Comparison of ENCODE assay signal across 20 cellular contexts in the genomic region with DNA sequence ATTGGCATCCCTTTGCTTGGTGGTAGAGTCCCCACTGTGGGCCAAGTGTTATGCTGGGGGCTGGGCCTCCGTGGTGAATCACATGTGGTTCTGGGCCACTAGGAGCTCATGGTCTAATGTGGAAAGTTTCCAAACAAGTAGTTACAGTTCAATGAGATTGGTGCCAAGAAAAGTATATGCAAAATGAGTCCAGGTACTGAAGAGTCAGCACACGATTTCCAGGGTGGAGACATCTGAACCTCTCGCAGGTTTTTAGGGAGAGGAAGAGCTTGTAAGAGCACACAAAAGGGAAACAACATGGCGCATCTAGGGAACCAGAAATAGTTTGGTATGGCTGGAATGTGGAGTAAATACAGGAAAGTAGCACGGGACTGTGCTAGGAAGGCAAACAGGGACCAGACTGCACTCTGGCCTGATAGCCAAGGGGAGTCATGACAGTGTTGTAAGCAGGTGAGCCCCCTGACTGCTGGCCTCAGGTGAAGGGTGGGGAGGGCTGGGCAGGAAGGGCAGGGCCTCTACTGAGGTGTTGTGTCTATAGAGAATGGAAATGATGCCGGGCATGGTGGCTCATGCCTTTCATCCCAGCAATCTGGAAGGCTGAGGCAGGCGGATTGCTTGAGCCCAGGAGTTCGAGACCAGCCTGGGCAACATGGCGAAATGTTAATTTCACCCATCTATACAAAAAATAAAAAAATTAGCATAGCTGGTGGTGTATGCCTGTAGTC. TPM values are rescaled to one million over a fixed set of nuclear protein-coding genes. Genes with fewer than 3 reads are reported as not detected.
DNase-seq lines count a peak whose midpoint lies in the region; ATAC-seq and TF ChIP-seq lines count a peak whose summit lies in the region.
"Had no signal": no experiment of that assay in that cellular context is flagged by ENCODE, and none has a peak within 500 bp of the region (broad histone marks: within the 10 kb centered on the region; RNA-seq: fewer than 3 reads in every experiment).

No MANE protein-coding gene starts in this region.

- H3K4me1 Mint-ChIP-seq in T-helper 2 cell treated with Interferon-gamma antibody and Interleukin-4, amounts not matched to agents 5 μg/mL and 100 μg/mL, for 36 hours (ENCODE audit: low read depth), result no peaks in the 10 kb centered on the region

- no peaks in the 10 kb centered on the region for H3K9me3 Mint-ChIP-seq in T-helper 2 cell treated with Interferon-gamma antibody and Interleukin-4, amounts not matched to agents 5 μg/mL and 100 μg/mL, for 36 hours

- 89 to 91% methylated on average over 6 of the region's 9 CpGs for WGBS in mesodermal cell (ENCODE audit: insufficient coverage in 2 of 2), 2 experiments

- H3K27ac Mint-ChIP-seq in T-helper 2 cell treated with Interferon-gamma antibody and Interleukin-4, amounts not matched to agents 5 μg/mL and 100 μg/mL, for 36 hours, result no peak overlapping the region

- H3K27me3 ChIP-seq in right atrium auricular region (no peaks in the 10 kb centered on the region), tibial artery (no peaks in the 10 kb centered on the region)
- H3K27me3 ChIP-seq: BLaER1 treated with 17β-estradiol and CSF1 and Interleukin-3, amounts not matched to agents 10 nM and 100 nM; spleen; upper lobe of left lung had no signal

- DNase-seq in Right ventricle myocardium superior (no peak), right atrium auricular region (ENCODE audit: low spot score) (no peak), epithelial cell of proximal tubule (ENCODE audit: low read depth) (peak; percentile 48), cerebellar cortex (ENCODE audit: low spot score) (no peak), tibial artery (no peak)
- no peak for DNase-seq in T-helper 2 cell treated with Interferon-gamma antibody and Interleukin-4, amounts not matched to agents 5 μg/mL and 100 μg/mL, for 36 hours (ENCODE audit: low spot score)
- DNase-seq: activated CD4-positive, alpha-beta T cell treated with anti-CD3 and anti-CD28 coated beads for 4 hours; activated CD8-positive, alpha-beta memory T cell treated with anti-CD3 and anti-CD28 coated beads, Interleukin-2, amount 50 U/mL, for 48 hours; activated gamma-delta T cell treated with Interleukin-2 at 50 U/mL for 16 hours; DMS 273 treated with DMSO at 0.1 percent for 48 hours; spleen; upper lobe of left lung had no signal

- H3K36me3 Mint-ChIP-seq in T-helper 2 cell treated with Interferon-gamma antibody and Interleukin-4, amounts not matched to agents 5 μg/mL and 100 μg/mL, for 36 hours (ENCODE audit: low read depth), result peaks cover 24% of the 10 kb centered on the region

- intact Hi-C loops in Right ventricle myocardium superior (cut with DNase I), result loop anchor here (5.0 kb wide), 1 partner anchor 149 kb away; no protein-coding TSS in a partner anchor
- intact Hi-C loops in tibial artery (cut with DNase I; ENCODE audit: low total_unique reads), result loop anchor here (5.0 kb wide), 1 partner anchor 149 kb away; no protein-coding TSS in a partner anchor

- no peaks in the 10 kb centered on the region for H3K27me3 Mint-ChIP-seq in T-helper 2 cell treated with Interferon-gamma antibody and Interleukin-4, amounts not matched to agents 5 μg/mL and 100 μg/mL, for 36 hours (ENCODE audit: low read depth)
- H3K27me3 Mint-ChIP-seq: progenitor cell of endocrine pancreas had no signal

- H3K36me3 ChIP-seq in right atrium auricular region (peaks cover 36% of the 10 kb centered on the region), mesodermal cell (ENCODE audit: control insufficient read depth, insufficient read depth, low read length) (peaks cover 68% of the 10 kb centered on the region), tibial artery (peaks cover 40 to 74% (median 52%) of the 10 kb centered on the region in 3 donors)

- H3K4me3 ChIP-seq in right atrium auricular region (no peak overlapping the region), epithelial cell of proximal tubule (ENCODE audit: low read depth, low read length) (no peak overlapping the region), mesodermal cell (ENCODE audit: extremely low read depth, insufficient read depth, low read length, poor library complexity, severe bottlenecking) (no peak overlapping the region), tibial artery (no peak overlapping the region)
- H3K4me3 ChIP-seq: BLaER1 treated with 17β-estradiol and CSF1 and Interleukin-3, amounts not matched to agents 10 nM and 100 nM; GM23248; SK-N-MC; spleen; upper lobe of left lung had no signal

- H3K4me1 ChIP-seq in right atrium auricular region, result peaks cover 0 to 14% of the 10 kb centered on the region in 2 donors
- H3K4me1 ChIP-seq in mesodermal cell (ENCODE audit: control insufficient read depth, insufficient read depth, low read length, poor library complexity, severe bottlenecking), result peaks cover 25% of the 10 kb centered on the region
- H3K4me1 ChIP-seq in tibial artery, result peaks cover 0 to 22% (median 13%) of the 10 kb centered on the region in 4 donors

- no peak overlapping the region for H3K4me3 Mint-ChIP-seq in T-helper 2 cell treated with Interferon-gamma antibody and Interleukin-4, amounts not matched to agents 5 μg/mL and 100 μg/mL, for 36 hours

- ATAC-seq in Right ventricle myocardium superior (ENCODE audit: poor library complexity), result peak; percentile 50
- no peak for ATAC-seq in HG03432 (IDR thresholded peaks at IDR 0.05; ENCODE audit: unreplicated experiment)

- H3K27ac ChIP-seq in right atrium auricular region (no peak overlapping the region), mesodermal cell (ENCODE audit: low read depth, low read length, severe bottlenecking) (peak overlapping the region; percentile 60), tibial artery (no peak overlapping the region)
- H3K27ac ChIP-seq: BLaER1 treated with 17β-estradiol and CSF1 and Interleukin-3, amounts not matched to agents 10 nM and 100 nM; GM23248; KMS-11; SK-N-MC; spleen; upper lobe of left lung had no signal

- H3K9me3 ChIP-seq in right atrium auricular region (no peaks in the 10 kb centered on the region), mesodermal cell (ENCODE audit: control insufficient read depth, low read length) (no peaks in the 10 kb centered on the region), tibial artery (no peaks in the 10 kb centered on the region)
- H3K9me3 ChIP-seq: BLaER1 treated with 17β-estradiol and CSF1 and Interleukin-3, amounts not matched to agents 10 nM and 100 nM; spleen; upper lobe of left lung had no signal

- TF ChIP-seq CTCF in right atrium auricular region (IDR thresholded peaks at IDR 0.05) (no peak), epithelial cell of proximal tubule (conservative IDR thresholded peaks at IDR 0.05; ENCODE audit: low read depth, low read length) (no peak), tibial artery (IDR thresholded peaks at IDR 0.05) (no peak)

RNA-seq across cellular contexts. Expression of gene POLR2F, which starts 12.6 kb away (rescaled TPM):
- total RNA-seq in Right ventricle myocardium superior, result 85.7 TPM
- total RNA-seq in right atrium auricular region, result 10 to 100 TPM; 53.2 to 62.1 TPM
- total RNA-seq in epithelial cell of proximal tubule, result 136 and 147 TPM in 2 replicates
- 121 TPM for polyA plus RNA-seq in mesodermal cell (2013, experiment 1 of 2)
- 107 TPM for polyA plus RNA-seq in mesodermal cell (2013, experiment 2 of 2)

RNA-seq across cellular contexts. Expression of gene C22orf23, which starts 12.7 kb away (rescaled TPM):
- total RNA-seq in Right ventricle myocardium superior, result 0.30 TPM
- under 1 TPM in 1 of 2 donors, not detected in 1; 0.39 TPM for total RNA-seq in right atrium auricular region
- not detected in 2 replicates for total RNA-seq in epithelial cell of proximal tubule
- 0.70 TPM for polyA plus RNA-seq in mesodermal cell (2013, experiment 1 of 2)
- polyA plus RNA-seq in mesodermal cell (2013, experiment 2 of 2), result 0.91 TPM
- total RNA-seq: fibroblast of villous mesenchyme, spleen had no signal

RNA-seq across cellular contexts. Expression of gene SOX10, which starts 18.3 kb away (rescaled TPM):
- total RNA-seq in Right ventricle myocardium superior (1.2 TPM), right atrium auricular region (1 to 10 TPM; 1.5 to 7.0 TPM), epithelial cell of proximal tubule (not detected in 2 replicates)
- 9.0 TPM for polyA plus RNA-seq in mesodermal cell (2013, experiment 1 of 2)
- 8.3 TPM for polyA plus RNA-seq in mesodermal cell (2013, experiment 2 of 2)
- total RNA-seq: fibroblast of villous mesenchyme, GM23248 had no signal
- polyA plus RNA-seq: GM23248 had no signal
